Comparison of ENCODE assay signal across 1 cellular context in genomic region chr1:22071511-22071910, GRCh38.
TF ChIP-seq lines count a peak whose summit lies in the region.

No MANE protein-coding gene starts in this region.

TF ChIP-seq in GM12878, 131 proteins besides CTCF, POLR2A, EP300 and RAD21:
- TF ChIP-seq RELA (IDR thresholded peaks at IDR 0.05; ENCODE audit: borderline replicate concordance, partially characterized antibody) (no peak), STAT3 (IDR thresholded peaks at IDR 0.05; ENCODE audit: low read depth, low read length) (no peak), ASH2L (IDR thresholded peaks at IDR 0.05; ENCODE audit: borderline replicate concordance, low read depth) (no peak), HSF1 (IDR thresholded peaks at IDR 0.05; ENCODE audit: low read depth, low read length) (no peak), EED (IDR thresholded peaks at IDR 0.05; ENCODE audit: low read depth) (no peak), E2F4 (IDR thresholded peaks at IDR 0.05; ENCODE audit: low read depth, low read length) (no peak), NBN (IDR thresholded peaks at IDR 0.05) (no peak), ESRRA (IDR thresholded peaks at IDR 0.05; ENCODE audit: low read length) (no peak)
- TF ChIP-seq, protein P1, sequence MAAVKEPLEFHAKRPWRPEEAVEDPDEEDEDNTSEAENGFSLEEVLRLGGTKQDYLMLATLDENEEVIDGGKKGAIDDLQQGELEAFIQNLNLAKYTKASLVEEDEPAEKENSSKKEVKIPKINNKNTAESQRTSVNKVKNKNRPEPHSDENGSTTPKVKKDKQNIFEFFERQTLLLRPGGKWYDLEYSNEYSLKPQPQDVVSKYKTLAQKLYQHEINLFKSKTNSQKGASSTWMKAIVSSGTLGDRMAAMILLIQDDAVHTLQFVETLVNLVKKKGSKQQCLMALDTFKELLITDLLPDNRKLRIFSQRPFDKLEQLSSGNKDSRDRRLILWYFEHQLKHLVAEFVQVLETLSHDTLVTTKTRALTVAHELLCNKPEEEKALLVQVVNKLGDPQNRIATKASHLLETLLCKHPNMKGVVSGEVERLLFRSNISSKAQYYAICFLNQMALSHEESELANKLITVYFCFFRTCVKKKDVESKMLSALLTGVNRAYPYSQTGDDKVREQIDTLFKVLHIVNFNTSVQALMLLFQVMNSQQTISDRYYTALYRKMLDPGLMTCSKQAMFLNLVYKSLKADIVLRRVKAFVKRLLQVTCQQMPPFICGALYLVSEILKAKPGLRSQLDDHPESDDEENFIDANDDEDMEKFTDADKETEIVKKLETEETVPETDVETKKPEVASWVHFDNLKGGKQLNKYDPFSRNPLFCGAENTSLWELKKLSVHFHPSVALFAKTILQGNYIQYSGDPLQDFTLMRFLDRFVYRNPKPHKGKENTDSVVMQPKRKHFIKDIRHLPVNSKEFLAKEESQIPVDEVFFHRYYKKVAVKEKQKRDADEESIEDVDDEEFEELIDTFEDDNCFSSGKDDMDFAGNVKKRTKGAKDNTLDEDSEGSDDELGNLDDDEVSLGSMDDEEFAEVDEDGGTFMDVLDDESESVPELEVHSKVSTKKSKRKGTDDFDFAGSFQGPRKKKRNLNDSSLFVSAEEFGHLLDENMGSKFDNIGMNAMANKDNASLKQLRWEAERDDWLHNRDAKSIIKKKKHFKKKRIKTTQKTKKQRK (IDR thresholded peaks at IDR 0.05; ENCODE audit: low read depth, low read length) = no peak
- TF ChIP-seq, protein P2, sequence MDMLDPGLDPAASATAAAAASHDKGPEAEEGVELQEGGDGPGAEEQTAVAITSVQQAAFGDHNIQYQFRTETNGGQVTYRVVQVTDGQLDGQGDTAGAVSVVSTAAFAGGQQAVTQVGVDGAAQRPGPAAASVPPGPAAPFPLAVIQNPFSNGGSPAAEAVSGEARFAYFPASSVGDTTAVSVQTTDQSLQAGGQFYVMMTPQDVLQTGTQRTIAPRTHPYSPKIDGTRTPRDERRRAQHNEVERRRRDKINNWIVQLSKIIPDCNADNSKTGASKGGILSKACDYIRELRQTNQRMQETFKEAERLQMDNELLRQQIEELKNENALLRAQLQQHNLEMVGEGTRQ (IDR thresholded peaks at IDR 0.05; ENCODE audit: borderline replicate concordance, low read depth, low read length) = no peak
- TF ChIP-seq, protein P3, sequence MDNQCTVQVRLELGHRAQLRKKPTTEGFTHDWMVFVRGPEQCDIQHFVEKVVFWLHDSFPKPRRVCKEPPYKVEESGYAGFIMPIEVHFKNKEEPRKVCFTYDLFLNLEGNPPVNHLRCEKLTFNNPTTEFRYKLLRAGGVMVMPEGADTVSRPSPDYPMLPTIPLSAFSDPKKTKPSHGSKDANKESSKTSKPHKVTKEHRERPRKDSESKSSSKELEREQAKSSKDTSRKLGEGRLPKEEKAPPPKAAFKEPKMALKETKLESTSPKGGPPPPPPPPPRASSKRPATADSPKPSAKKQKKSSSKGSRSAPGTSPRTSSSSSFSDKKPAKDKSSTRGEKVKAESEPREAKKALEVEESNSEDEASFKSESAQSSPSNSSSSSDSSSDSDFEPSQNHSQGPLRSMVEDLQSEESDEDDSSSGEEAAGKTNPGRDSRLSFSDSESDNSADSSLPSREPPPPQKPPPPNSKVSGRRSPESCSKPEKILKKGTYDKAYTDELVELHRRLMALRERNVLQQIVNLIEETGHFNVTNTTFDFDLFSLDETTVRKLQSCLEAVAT (IDR thresholded peaks at IDR 0.05) = no peak
- TF ChIP-seq, protein P4, sequence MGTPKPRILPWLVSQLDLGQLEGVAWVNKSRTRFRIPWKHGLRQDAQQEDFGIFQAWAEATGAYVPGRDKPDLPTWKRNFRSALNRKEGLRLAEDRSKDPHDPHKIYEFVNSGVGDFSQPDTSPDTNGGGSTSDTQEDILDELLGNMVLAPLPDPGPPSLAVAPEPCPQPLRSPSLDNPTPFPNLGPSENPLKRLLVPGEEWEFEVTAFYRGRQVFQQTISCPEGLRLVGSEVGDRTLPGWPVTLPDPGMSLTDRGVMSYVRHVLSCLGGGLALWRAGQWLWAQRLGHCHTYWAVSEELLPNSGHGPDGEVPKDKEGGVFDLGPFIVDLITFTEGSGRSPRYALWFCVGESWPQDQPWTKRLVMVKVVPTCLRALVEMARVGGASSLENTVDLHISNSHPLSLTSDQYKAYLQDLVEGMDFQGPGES (IDR thresholded peaks at IDR 0.05) = no peak
